In the genomic region with DNA sequence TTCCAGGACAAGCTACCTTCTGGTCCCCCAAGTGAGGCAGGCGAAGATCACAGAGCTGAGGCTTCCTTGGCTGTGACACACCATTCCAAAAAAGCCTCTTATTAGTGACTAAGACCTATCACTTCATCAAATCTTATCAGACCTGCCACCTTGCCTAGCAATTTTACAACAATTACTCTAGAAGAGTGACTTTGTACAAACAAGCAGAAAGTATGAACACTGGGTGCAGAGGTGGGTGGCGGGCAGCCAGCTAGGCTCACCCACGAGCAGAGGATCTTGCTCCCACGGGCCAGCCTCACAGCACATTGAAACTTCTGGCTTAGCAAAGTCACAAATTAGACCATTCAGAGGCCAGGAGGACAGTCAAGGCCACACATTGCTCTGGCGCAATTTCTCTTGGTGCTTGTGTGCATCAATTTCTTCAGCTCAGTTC, we compare ENCODE assay signal across 10 cellular contexts. TPM values are rescaled to one million over a fixed set of nuclear protein-coding genes. Genes with fewer than 3 reads are reported as not detected.
DNase-seq lines count a peak whose midpoint lies in the region; ATAC-seq and TF ChIP-seq lines count a peak whose summit lies in the region.
"Had no signal": no experiment of that assay in that cellular context is flagged by ENCODE, and none has a peak within 500 bp of the region (broad histone marks: within the 10 kb centered on the region; RNA-seq: fewer than 3 reads in every experiment).

No MANE protein-coding gene starts in this region.

- no peaks in the 10 kb centered on the region for H3K9me3 ChIP-seq in CD4-positive, CD25-positive, alpha-beta regulatory T cell (ENCODE audit: control insufficient read depth in 2 of 2, low read length in 2 of 2)
- no peaks in the 10 kb centered on the region for H3K9me3 ChIP-seq in Loucy (ENCODE audit: insufficient read depth, low read depth, low read length)

- peak overlapping the region; percentile 99 for H3K27ac ChIP-seq in CD4-positive, CD25-positive, alpha-beta regulatory T cell (ENCODE audit: insufficient read depth, low read length, poor library complexity, severe bottlenecking)

- no peak for DNase-seq in CD4-positive, CD25-positive, alpha-beta regulatory T cell
- no peak for DNase-seq in activated naive CD8-positive, alpha-beta T cell treated with anti-CD3 and anti-CD28 coated beads for 36 hours
- no peak for DNase-seq in natural killer cell treated with Interleukin-12 subunit alpha and Interleukin-12 subunit beta and Interleukin-15 and Interleukin-18, amount 100 ng/mL, for 72 hours (ENCODE audit: low spot score)
- no peak for DNase-seq in NCI-H1694 (lab: John Stamatoyannopoulos, UW)
- no peak for DNase-seq in GOT3 (lab: John Stamatoyannopoulos, UW)
- DNase-seq: Calu3, OCI-M1 had no signal

- peak overlapping the region; percentile 85 for H3K9ac ChIP-seq in Loucy (ENCODE audit: low read depth, low read length, poor library complexity, severe bottlenecking)

- H3K4me3 ChIP-seq in CD4-positive, CD25-positive, alpha-beta regulatory T cell (ENCODE audit: low read depth, low read length) = no peak overlapping the region
- no peak overlapping the region for H3K4me3 ChIP-seq in Loucy (ENCODE audit: low read length, poor library complexity, severe bottlenecking)

- H3K36me3 Mint-ChIP-seq in CD4-positive, CD25-positive, alpha-beta regulatory T cell = peaks cover 5% of the 10 kb centered on the region
- H3K36me3 Mint-ChIP-seq in activated naive CD8-positive, alpha-beta T cell treated with anti-CD3 and anti-CD28 coated beads for 36 hours = peaks cover 6% of the 10 kb centered on the region
- H3K36me3 Mint-ChIP-seq in natural killer cell treated with Interleukin-12 subunit alpha and Interleukin-12 subunit beta and Interleukin-15 and Interleukin-18, amount 100 ng/mL, for 72 hours = no peaks in the 10 kb centered on the region

- peak overlapping the region; percentile 99 to 100 (median 99) for H3K27ac Mint-ChIP-seq in CD4-positive, CD25-positive, alpha-beta regulatory T cell
- H3K27ac Mint-ChIP-seq in activated naive CD8-positive, alpha-beta T cell treated with anti-CD3 and anti-CD28 coated beads for 36 hours = peak overlapping the region; percentile 95
- peak overlapping the region; percentile 77 to 100 for H3K27ac Mint-ChIP-seq in natural killer cell treated with Interleukin-12 subunit alpha and Interleukin-12 subunit beta and Interleukin-15 and Interleukin-18, amount 100 ng/mL, for 72 hours

- no peak for TF ChIP-seq CTCF in Loucy (conservative IDR thresholded peaks at IDR 0.05; ENCODE audit: low read length)

- H3K9me3 Mint-ChIP-seq in CD4-positive, CD25-positive, alpha-beta regulatory T cell = peaks cover 0 to 4% (median 0%) of the 10 kb centered on the region in 7 donors
- no peaks in the 10 kb centered on the region for H3K9me3 Mint-ChIP-seq in activated naive CD8-positive, alpha-beta T cell treated with anti-CD3 and anti-CD28 coated beads for 36 hours
- no peaks in the 10 kb centered on the region for H3K9me3 Mint-ChIP-seq in natural killer cell treated with Interleukin-12 subunit alpha and Interleukin-12 subunit beta and Interleukin-15 and Interleukin-18, amount 100 ng/mL, for 72 hours

- no peaks in the 10 kb centered on the region for H3K36me3 ChIP-seq in CD4-positive, CD25-positive, alpha-beta regulatory T cell (ENCODE audit: control insufficient read depth, insufficient read depth, low read length)
- H3K36me3 ChIP-seq in Loucy (ENCODE audit: insufficient read depth, low read length) = no peaks in the 10 kb centered on the region

- H3K27me3 ChIP-seq in CD4-positive, CD25-positive, alpha-beta regulatory T cell (ENCODE audit: control insufficient read depth, insufficient read depth, low read length) = no peaks in the 10 kb centered on the region
- H3K27me3 ChIP-seq in Loucy (ENCODE audit: insufficient read depth, low read length, poor library complexity, severe bottlenecking) = no peaks in the 10 kb centered on the region

- H3K4me3 Mint-ChIP-seq in CD4-positive, CD25-positive, alpha-beta regulatory T cell = peak overlapping the region; percentile 73 to 97 (median 83)
- no peak overlapping the region for H3K4me3 Mint-ChIP-seq in activated naive CD8-positive, alpha-beta T cell treated with anti-CD3 and anti-CD28 coated beads for 36 hours
- peak overlapping the region; percentile 47 for H3K4me3 Mint-ChIP-seq in natural killer cell treated with Interleukin-12 subunit alpha and Interleukin-12 subunit beta and Interleukin-15 and Interleukin-18, amount 100 ng/mL, for 72 hours

- H3K9me2 ChIP-seq in Loucy (replicated peaks; ENCODE audit: low read depth, low read length) = no peaks in the 10 kb centered on the region

- no peak overlapping the region for H2AFZ ChIP-seq in Loucy (ENCODE audit: low read length)

- peaks cover 72% of the 10 kb centered on the region for H3K4me1 ChIP-seq in CD4-positive, CD25-positive, alpha-beta regulatory T cell (ENCODE audit: control insufficient read depth, insufficient read depth, low read length, poor library complexity, severe bottlenecking)
- H3K4me1 ChIP-seq in Loucy (ENCODE audit: insufficient read depth, low read length, poor library complexity, severe bottlenecking) = peaks cover 70% of the 10 kb centered on the region

- peaks cover 23% of the 10 kb centered on the region for H3F3A ChIP-seq in Loucy (ENCODE audit: low read depth)

- H3K79me2 ChIP-seq in Loucy (ENCODE audit: insufficient read depth, low read length) = peaks cover 42% of the 10 kb centered on the region

- peaks cover 13% of the 10 kb centered on the region for H3K27me3 Mint-ChIP-seq in CD4-positive, CD25-positive, alpha-beta regulatory T cell
- H3K27me3 Mint-ChIP-seq in activated naive CD8-positive, alpha-beta T cell treated with anti-CD3 and anti-CD28 coated beads for 36 hours = no peaks in the 10 kb centered on the region
- H3K27me3 Mint-ChIP-seq in natural killer cell treated with Interleukin-12 subunit alpha and Interleukin-12 subunit beta and Interleukin-15 and Interleukin-18, amount 100 ng/mL, for 72 hours = no peaks in the 10 kb centered on the region

- H3K4me1 Mint-ChIP-seq in CD4-positive, CD25-positive, alpha-beta regulatory T cell = peaks cover 26 to 72% (median 48%) of the 10 kb centered on the region in 4 donors
- peaks cover 70% of the 10 kb centered on the region for H3K4me1 Mint-ChIP-seq in activated naive CD8-positive, alpha-beta T cell treated with anti-CD3 and anti-CD28 coated beads for 36 hours
- H3K4me1 Mint-ChIP-seq in natural killer cell treated with Interleukin-12 subunit alpha and Interleukin-12 subunit beta and Interleukin-15 and Interleukin-18, amount 100 ng/mL, for 72 hours (ENCODE audit: low read depth in 2 of 2) = peaks cover 53 to 66% of the 10 kb centered on the region in 2 donors

- ATAC-seq in CD4-positive, CD25-positive, alpha-beta regulatory T cell (ENCODE audit: low read depth in 2 of 2) = no peak
- no peak for ATAC-seq in natural killer cell treated with Interleukin-12 subunit alpha and Interleukin-12 subunit beta and Interleukin-15 and Interleukin-18, amount 100 ng/mL, for 72 hours
- no peak for ATAC-seq in GM18511 (IDR thresholded peaks at IDR 0.05; ENCODE audit: unreplicated experiment)

- H4K20me1 ChIP-seq in Loucy (ENCODE audit: insufficient read depth, low read length, poor library complexity, severe bottlenecking) = no peaks in the 10 kb centered on the region

- peak overlapping the region; percentile 55 for H3K4me2 ChIP-seq in Loucy (ENCODE audit: low read depth, low read length, poor library complexity, severe bottlenecking)

RNA-seq across cellular contexts. Expression of a gene that starts 2.2 kb away (rescaled TPM):
- 106 TPM for total RNA-seq in CD4-positive, CD25-positive, alpha-beta regulatory T cell
- polyA plus RNA-seq in CD4-positive, CD25-positive, alpha-beta regulatory T cell = 100 to 1,000 TPM; 465 to 625 (median 548) TPM
- total RNA-seq in activated naive CD8-positive, alpha-beta T cell treated with anti-CD3 and anti-CD28 coated beads for 36 hours = 10 to 100 TPM; 52.9 to 54.5 TPM
- 10 to 100 TPM; 14.1 to 20.7 TPM for total RNA-seq in natural killer cell treated with Interleukin-12 subunit alpha and Interleukin-12 subunit beta and Interleukin-15 and Interleukin-18, amount 100 ng/mL, for 72 hours

RNA-seq across cellular contexts. Expression of a gene that starts 24.5 kb away (rescaled TPM):
- 0.52 TPM for total RNA-seq in CD4-positive, CD25-positive, alpha-beta regulatory T cell
- 1 to 10 TPM; 3.9 to 6.9 (median 6.2) TPM for polyA plus RNA-seq in CD4-positive, CD25-positive, alpha-beta regulatory T cell
- total RNA-seq in activated naive CD8-positive, alpha-beta T cell treated with anti-CD3 and anti-CD28 coated beads for 36 hours = under 1 TPM; 0.36 to 0.93 TPM
- 1 to 10 TPM in 1 of 2 donors, under 1 TPM in 1; 0.50 to 1.0 TPM for total RNA-seq in natural killer cell treated with Interleukin-12 subunit alpha and Interleukin-12 subunit beta and Interleukin-15 and Interleukin-18, amount 100 ng/mL, for 72 hours

RNA-seq across cellular contexts. Expression of a gene that starts 49.9 kb away (rescaled TPM):
- not detected for total RNA-seq in CD4-positive, CD25-positive, alpha-beta regulatory T cell
- not detected for polyA plus RNA-seq in CD4-positive, CD25-positive, alpha-beta regulatory T cell
- total RNA-seq in activated naive CD8-positive, alpha-beta T cell treated with anti-CD3 and anti-CD28 coated beads for 36 hours = under 1 TPM; 0.14 to 0.31 TPM
- total RNA-seq in natural killer cell treated with Interleukin-12 subunit alpha and Interleukin-12 subunit beta and Interleukin-15 and Interleukin-18, amount 100 ng/mL, for 72 hours = under 1 TPM in 1 of 2 donors, not detected in 1; 0.08 TPM
- total RNA-seq: Calu3, lung microvascular endothelial cell had no signal
